Comparison of ENCODE assay signal across 1 cellular context in the genomic region with DNA sequence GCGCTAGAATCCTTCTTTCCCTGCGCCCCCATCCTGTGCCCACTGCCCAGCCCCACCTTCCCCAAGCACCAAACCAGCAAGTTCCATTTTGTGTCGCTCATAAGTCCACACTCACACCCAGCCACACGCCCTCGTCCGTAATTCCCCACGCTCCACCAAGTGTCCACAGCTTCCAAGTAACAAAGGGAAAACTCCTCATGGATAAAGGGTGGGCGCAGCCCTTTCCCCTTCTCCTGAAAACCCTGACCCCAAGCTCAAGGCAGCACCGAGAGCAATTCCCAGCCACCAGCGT.
TF ChIP-seq lines count a peak whose summit lies in the region.

No MANE protein-coding gene starts in this region.

TF ChIP-seq in H1, 55 proteins besides CTCF, POLR2A, EP300 and RAD21 (continued from another document):
- no peak for TF ChIP-seq YY1 (IDR thresholded peaks at IDR 0.05; ENCODE audit: low read depth, low read length)
- TF ChIP-seq HDAC2 (IDR thresholded peaks at IDR 0.05; ENCODE audit: borderline replicate concordance in 1 of 2, low read depth in 2 of 2, low read length in 2 of 2): no peak
